8 cellular contexts compared by ENCODE assay signal in the genomic region with DNA sequence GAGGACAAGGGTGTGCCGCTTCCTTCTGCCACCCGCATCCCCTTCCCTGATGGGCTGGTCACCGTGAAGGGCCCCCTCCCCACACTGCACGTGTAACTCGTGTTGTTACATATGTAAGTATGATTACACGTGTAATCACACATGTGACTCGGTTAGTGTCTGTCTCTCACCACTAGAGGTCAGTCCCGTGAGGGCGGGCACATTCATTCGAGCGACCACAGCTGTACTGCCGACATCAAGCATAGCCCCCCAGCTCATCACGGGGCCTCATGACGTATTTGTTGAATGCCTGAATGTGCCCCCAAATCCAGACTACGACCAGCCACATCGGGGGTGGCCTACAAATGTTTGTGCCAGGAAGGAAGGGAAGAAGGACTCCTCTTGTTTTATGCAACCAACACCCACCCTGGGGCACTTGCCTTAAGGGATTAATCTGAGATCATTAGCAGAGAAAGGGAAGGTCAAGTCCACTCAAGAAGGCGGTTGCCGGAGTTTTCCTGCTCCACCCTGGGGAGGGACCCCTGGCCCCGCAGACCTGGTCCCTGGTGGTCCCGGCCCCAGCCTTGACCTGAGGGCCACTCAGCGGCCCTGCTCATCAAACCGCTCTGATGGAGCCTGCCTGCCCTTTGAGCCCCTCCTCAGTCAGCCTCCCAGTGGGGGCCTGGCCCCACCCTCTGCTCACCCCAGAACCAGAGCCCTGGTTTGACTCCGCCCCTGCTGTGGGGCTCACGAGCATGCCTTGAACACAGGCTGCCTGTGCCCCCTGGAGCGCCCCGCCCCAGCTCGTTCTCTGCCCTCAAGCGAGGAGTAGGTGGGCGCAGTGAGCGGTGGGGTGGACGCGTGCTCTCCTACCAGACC. TPM values are rescaled to one million over a fixed set of nuclear protein-coding genes. Genes with fewer than 3 reads are reported as not detected.
DNase-seq lines count a peak whose midpoint lies in the region; ATAC-seq lines count a peak whose summit lies in the region.

No MANE protein-coding gene starts in this region.

- DNase-seq in Right ventricle myocardium superior: peak; percentile 57
- no peak for DNase-seq in Right ventricle myocardium inferior (ENCODE audit: missing footprints)
- DNase-seq in NCI-H748 treated with DMSO at 0.1 percent for 48 hours (lab: John Stamatoyannopoulos, UW): peak; percentile 16
- DNase-seq in activated T-helper 1 cell treated with anti-CD3 and anti-CD28 coated beads, Interleukin-12 subunit alpha, Interleukin-12 subunit beta, Interleukin-2, Interleukin-4 antibody, amounts not matched to agents 30 ng/mL and 10 ng/mL and 1 ng/mL, durations not matched to agents 14 hours and 24 hours and 36 hours (ENCODE audit: low spot score): no peak
- peak; percentile 58 for DNase-seq in germinal center (ENCODE audit: low spot score)
- peak; percentile 63 for DNase-seq in stimulated activated CD4-positive, alpha-beta T cell treated with anti-CD3 and anti-CD28 coated beads, Interleukin-15, amount 100 ng/mL, for 24 hours
- DNase-seq in glomerular visceral epithelial cell (ENCODE audit: extremely low spot score): no peak

- intact Hi-C loops in Right ventricle myocardium superior (cut with DNase I): loop anchor here (5.0 kb wide), 2 partner anchors 946 to 1086 kb away; no protein-coding TSS in a partner anchor
- intact Hi-C loops in Right ventricle myocardium inferior (cut with DNase I): loop anchor here (5.0 kb wide), 1 partner anchor 451 kb away; no protein-coding TSS in a partner anchor
- intact Hi-C loops in activated T-helper 1 cell treated with anti-CD3 and anti-CD28 coated beads, Interleukin-12 subunit alpha, Interleukin-12 subunit beta, Interleukin-2, Interleukin-4 antibody, amounts not matched to agents 30 ng/mL and 10 ng/mL and 1 ng/mL, durations not matched to agents 14 hours and 24 hours and 36 hours (cut with micrococcal nuclease): loop anchor here (1.0 kb wide), 1 partner anchor 1084 kb away; no protein-coding TSS in a partner anchor

- no peaks in the 10 kb centered on the region for H3K36me3 Mint-ChIP-seq in activated T-helper 1 cell treated with anti-CD3 and anti-CD28 coated beads, Interleukin-12 subunit alpha, Interleukin-12 subunit beta, Interleukin-2, Interleukin-4 antibody, amounts not matched to agents 30 ng/mL and 10 ng/mL and 1 ng/mL, durations not matched to agents 14 hours and 24 hours and 36 hours (ENCODE audit: low read depth)

- H3K4me3 Mint-ChIP-seq in activated T-helper 1 cell treated with anti-CD3 and anti-CD28 coated beads, Interleukin-12 subunit alpha, Interleukin-12 subunit beta, Interleukin-2, Interleukin-4 antibody, amounts not matched to agents 30 ng/mL and 10 ng/mL and 1 ng/mL, durations not matched to agents 14 hours and 24 hours and 36 hours: peak overlapping the region; percentile 63

- H3K27ac Mint-ChIP-seq in activated T-helper 1 cell treated with anti-CD3 and anti-CD28 coated beads, Interleukin-12 subunit alpha, Interleukin-12 subunit beta, Interleukin-2, Interleukin-4 antibody, amounts not matched to agents 30 ng/mL and 10 ng/mL and 1 ng/mL, durations not matched to agents 14 hours and 24 hours and 36 hours: no peak overlapping the region

- H3K27me3 Mint-ChIP-seq in activated T-helper 1 cell treated with anti-CD3 and anti-CD28 coated beads, Interleukin-12 subunit alpha, Interleukin-12 subunit beta, Interleukin-2, Interleukin-4 antibody, amounts not matched to agents 30 ng/mL and 10 ng/mL and 1 ng/mL, durations not matched to agents 14 hours and 24 hours and 36 hours (ENCODE audit: insufficient read depth): peaks cover 4% of the 10 kb centered on the region

- ATAC-seq in Right ventricle myocardium superior (ENCODE audit: poor library complexity): peak; percentile 46
- no peak for ATAC-seq in Right ventricle myocardium inferior
- peak; percentile 82 for ATAC-seq in HG02885 (IDR thresholded peaks at IDR 0.05; ENCODE audit: poor library complexity, unreplicated experiment)

- peaks cover 6% of the 10 kb centered on the region for H3K4me1 Mint-ChIP-seq in activated T-helper 1 cell treated with anti-CD3 and anti-CD28 coated beads, Interleukin-12 subunit alpha, Interleukin-12 subunit beta, Interleukin-2, Interleukin-4 antibody, amounts not matched to agents 30 ng/mL and 10 ng/mL and 1 ng/mL, durations not matched to agents 14 hours and 24 hours and 36 hours (ENCODE audit: low read depth)

- no peaks in the 10 kb centered on the region for H3K9me3 Mint-ChIP-seq in activated T-helper 1 cell treated with anti-CD3 and anti-CD28 coated beads, Interleukin-12 subunit alpha, Interleukin-12 subunit beta, Interleukin-2, Interleukin-4 antibody, amounts not matched to agents 30 ng/mL and 10 ng/mL and 1 ng/mL, durations not matched to agents 14 hours and 24 hours and 36 hours

RNA-seq across cellular contexts. Expression of a gene that starts 52.8 kb away (rescaled TPM):
- 25.0 TPM for total RNA-seq in Right ventricle myocardium superior
- 35.2 TPM for total RNA-seq in Right ventricle myocardium inferior
- 0.34 and 0.54 TPM in 2 replicates for total RNA-seq in activated T-helper 1 cell treated with anti-CD3 and anti-CD28 coated beads, Interleukin-12 subunit alpha, Interleukin-12 subunit beta, Interleukin-2, Interleukin-4 antibody, amounts not matched to agents 30 ng/mL and 10 ng/mL and 1 ng/mL, durations not matched to agents 14 hours and 24 hours and 36 hours

Comparison
In these comparisons a context has a peak if more than half of its experiments do, and no peak if none do; other contexts are left out.
1. DNase-seq: peak in Right ventricle myocardium superior (single experiment), NCI-H748 treated with DMSO at 0.1 percent for 48 hours (single experiment), germinal center (single experiment) and stimulated activated CD4-positive, alpha-beta T cell treated with anti-CD3 and anti-CD28 coated beads, Interleukin-15, amount 100 ng/mL, for 24 hours (single experiment); none in Right ventricle myocardium inferior (single experiment), activated T-helper 1 cell treated with anti-CD3 and anti-CD28 coated beads, Interleukin-12 subunit alpha, Interleukin-12 subunit beta, Interleukin-2, Interleukin-4 antibody, amounts not matched to agents 30 ng/mL and 10 ng/mL and 1 ng/mL, durations not matched to agents 14 hours and 24 hours and 36 hours (single experiment) and glomerular visceral epithelial cell (single experiment).
2. RNA of a gene that starts 52.8 kb away (total RNA-seq): 35.2 TPM in Right ventricle myocardium inferior (single experiment) and 25.0 TPM in Right ventricle myocardium superior (single experiment); 0.34 to 0.54 TPM in activated T-helper 1 cell treated with anti-CD3 and anti-CD28 coated beads, Interleukin-12 subunit alpha, Interleukin-12 subunit beta, Interleukin-2, Interleukin-4 antibody, amounts not matched to agents 30 ng/mL and 10 ng/mL and 1 ng/mL, durations not matched to agents 14 hours and 24 hours and 36 hours; every median in the first group is over 10 times any median in the second.